11 cellular contexts compared by ENCODE assay signal in genomic region chr4:107379054-107379869, GRCh38.
DNase-seq lines count a peak whose midpoint lies in the region; ATAC-seq and TF ChIP-seq lines count a peak whose summit lies in the region.
"Had no signal": no experiment of that assay in that cellular context is flagged by ENCODE, and none has a peak within 500 bp of the region (broad histone marks: within the 10 kb centered on the region; RNA-seq: fewer than 3 reads in every experiment).

No MANE protein-coding gene starts in this region.

- no peak overlapping the region for H3K27ac ChIP-seq in C4-2B

- H3K4me1 Mint-ChIP-seq in activated CD8-positive, alpha-beta memory T cell treated with anti-CD3 and anti-CD28 coated beads, Interleukin-2, amount 10 ng/mL, durations not matched to agents 7 days and 5 days = no peaks in the 10 kb centered on the region
- no peaks in the 10 kb centered on the region for H3K4me1 Mint-ChIP-seq in stimulated activated effector memory CD8-positive, alpha-beta T cell treated with anti-CD3 and anti-CD28 coated beads, Interleukin-12 subunit alpha, Interleukin-12 subunit beta, amount 100 ng/mL, for 72 hours
- H3K4me1 Mint-ChIP-seq in effector memory CD8-positive, alpha-beta T cell (ENCODE audit: low read depth in 2 of 2) = no peaks in the 10 kb centered on the region

- CTCF ChIA-PET in activated CD8-positive, alpha-beta memory T cell treated with anti-CD3 and anti-CD28 coated beads, Interleukin-2, amount 10 ng/mL, durations not matched to agents 7 days and 5 days (lab: Charles Lee) = no interaction called here

- no peaks in the 10 kb centered on the region for H3K9me3 Mint-ChIP-seq in activated CD8-positive, alpha-beta memory T cell treated with anti-CD3 and anti-CD28 coated beads, Interleukin-2, amount 10 ng/mL, durations not matched to agents 7 days and 5 days (ENCODE audit: low read depth)
- peaks cover 5% of the 10 kb centered on the region for H3K9me3 Mint-ChIP-seq in stimulated activated effector memory CD8-positive, alpha-beta T cell treated with anti-CD3 and anti-CD28 coated beads, Interleukin-12 subunit alpha, Interleukin-12 subunit beta, amount 100 ng/mL, for 72 hours
- peaks cover 9 to 13% of the 10 kb centered on the region in 2 donors for H3K9me3 Mint-ChIP-seq in effector memory CD8-positive, alpha-beta T cell

- no peaks in the 10 kb centered on the region for H3K36me3 Mint-ChIP-seq in activated CD8-positive, alpha-beta memory T cell treated with anti-CD3 and anti-CD28 coated beads, Interleukin-2, amount 10 ng/mL, durations not matched to agents 7 days and 5 days
- no peaks in the 10 kb centered on the region for H3K36me3 Mint-ChIP-seq in stimulated activated effector memory CD8-positive, alpha-beta T cell treated with anti-CD3 and anti-CD28 coated beads, Interleukin-12 subunit alpha, Interleukin-12 subunit beta, amount 100 ng/mL, for 72 hours
- H3K36me3 Mint-ChIP-seq in effector memory CD8-positive, alpha-beta T cell (ENCODE audit: insufficient read depth) = no peaks in the 10 kb centered on the region
- H3K36me3 Mint-ChIP-seq: natural killer cell treated with Interleukin-12 subunit alpha and Interleukin-12 subunit beta and Interleukin-15 and Interleukin-18, amount 100 ng/mL, for 72 hours had no signal

- peak; percentile 60 for DNase-seq in LHCN-M2 (ENCODE audit: low read depth)
- DNase-seq in choroid plexus epithelial cell (ENCODE audit: low read depth) = peak; percentile 53
- peak; percentile 12 for DNase-seq in midbrain (lab: John Stamatoyannopoulos, UW)
- no peak for DNase-seq in activated CD8-positive, alpha-beta memory T cell treated with anti-CD3 and anti-CD28 coated beads, Interleukin-2, amount 10 ng/mL, durations not matched to agents 7 days and 5 days
- no peak for DNase-seq in NCI-H1930 (lab: John Stamatoyannopoulos, UW)
- no peak for DNase-seq in stimulated activated effector memory CD8-positive, alpha-beta T cell treated with anti-CD3 and anti-CD28 coated beads, Interleukin-12 subunit alpha, Interleukin-12 subunit beta, amount 100 ng/mL, for 72 hours (ENCODE audit: low spot score in 2 of 2)
- no peak for DNase-seq in effector memory CD8-positive, alpha-beta T cell
- DNase-seq: activated CD4-positive, alpha-beta T cell treated with anti-CD3 and anti-CD28 coated beads for 4 hours; effector CD4-positive, alpha-beta T cell had no signal

- H3K27ac Mint-ChIP-seq in activated CD8-positive, alpha-beta memory T cell treated with anti-CD3 and anti-CD28 coated beads, Interleukin-2, amount 10 ng/mL, durations not matched to agents 7 days and 5 days = no peak overlapping the region
- no peak overlapping the region for H3K27ac Mint-ChIP-seq in stimulated activated effector memory CD8-positive, alpha-beta T cell treated with anti-CD3 and anti-CD28 coated beads, Interleukin-12 subunit alpha, Interleukin-12 subunit beta, amount 100 ng/mL, for 72 hours
- no peak overlapping the region for H3K27ac Mint-ChIP-seq in effector memory CD8-positive, alpha-beta T cell
- H3K27ac Mint-ChIP-seq: natural killer cell treated with Interleukin-12 subunit alpha and Interleukin-12 subunit beta and Interleukin-15 and Interleukin-18, amount 100 ng/mL, for 72 hours had no signal

- H3K4me3 Mint-ChIP-seq in activated CD8-positive, alpha-beta memory T cell treated with anti-CD3 and anti-CD28 coated beads, Interleukin-2, amount 10 ng/mL, durations not matched to agents 7 days and 5 days = no peak overlapping the region
- H3K4me3 Mint-ChIP-seq in stimulated activated effector memory CD8-positive, alpha-beta T cell treated with anti-CD3 and anti-CD28 coated beads, Interleukin-12 subunit alpha, Interleukin-12 subunit beta, amount 100 ng/mL, for 72 hours = no peak overlapping the region
- no peak overlapping the region for H3K4me3 Mint-ChIP-seq in effector memory CD8-positive, alpha-beta T cell
- H3K4me3 Mint-ChIP-seq: natural killer cell treated with Interleukin-12 subunit alpha and Interleukin-12 subunit beta and Interleukin-15 and Interleukin-18, amount 100 ng/mL, for 72 hours had no signal

- ATAC-seq in activated CD8-positive, alpha-beta memory T cell treated with anti-CD3 and anti-CD28 coated beads, Interleukin-2, amount 10 ng/mL, durations not matched to agents 7 days and 5 days = no peak
- ATAC-seq in stimulated activated effector memory CD8-positive, alpha-beta T cell treated with anti-CD3 and anti-CD28 coated beads, Interleukin-12 subunit alpha, Interleukin-12 subunit beta, amount 100 ng/mL, for 72 hours = no peak
- ATAC-seq in effector memory CD8-positive, alpha-beta T cell (replicated peaks) = no peak
- ATAC-seq: natural killer cell treated with Interleukin-12 subunit alpha and Interleukin-12 subunit beta and Interleukin-15 and Interleukin-18, amount 100 ng/mL, for 72 hours had no signal

- no peak overlapping the region for H3K4me3 ChIP-seq in choroid plexus epithelial cell (ENCODE audit: low read depth, low read length)

- no peaks in the 10 kb centered on the region for H3K27me3 Mint-ChIP-seq in activated CD8-positive, alpha-beta memory T cell treated with anti-CD3 and anti-CD28 coated beads, Interleukin-2, amount 10 ng/mL, durations not matched to agents 7 days and 5 days
- H3K27me3 Mint-ChIP-seq in effector memory CD8-positive, alpha-beta T cell = peaks cover 0 to 10% of the 10 kb centered on the region in 2 donors
- H3K27me3 Mint-ChIP-seq: natural killer cell treated with Interleukin-12 subunit alpha and Interleukin-12 subunit beta and Interleukin-15 and Interleukin-18, amount 100 ng/mL, for 72 hours had no signal

- TF ChIP-seq CTCF in C4-2B (conservative IDR thresholded peaks at IDR 0.05) = 0 out of 2 replicates have a peak, but pooled peaks have one; percentile 3
- peak; percentile 21 for TF ChIP-seq CTCF in choroid plexus epithelial cell (conservative IDR thresholded peaks at IDR 0.05; ENCODE audit: low read depth, low read length)

Comparison
In these comparisons a context has a peak if more than half of its experiments do, and no peak if none do; other contexts are left out.
1. DNase-seq: peak in LHCN-M2 (single experiment), choroid plexus epithelial cell (single experiment) and midbrain (single experiment); none in activated CD8-positive, alpha-beta memory T cell treated with anti-CD3 and anti-CD28 coated beads, Interleukin-2, amount 10 ng/mL, durations not matched to agents 7 days and 5 days (single experiment), NCI-H1930 (0 of 2), stimulated activated effector memory CD8-positive, alpha-beta T cell treated with anti-CD3 and anti-CD28 coated beads, Interleukin-12 subunit alpha, Interleukin-12 subunit beta, amount 100 ng/mL, for 72 hours (0 of 2) and effector memory CD8-positive, alpha-beta T cell (0 of 3).